2 cellular contexts compared by ENCODE assay signal in genomic region chr1:35470964-35471613, GRCh38.
TF ChIP-seq lines count a peak whose summit lies in the region.

No MANE protein-coding gene starts in this region.

TF ChIP-seq in H1, 55 proteins besides CTCF, POLR2A, EP300 and RAD21:
- TF ChIP-seq JUND (IDR thresholded peaks at IDR 0.05; ENCODE audit: low read length) (0 out of 2 replicates have a peak, but pooled peaks have one; percentile 35), MAFK (IDR thresholded peaks at IDR 0.05; ENCODE audit: low read depth, low read length) (peak; percentile 80), MAX (IDR thresholded peaks at IDR 0.05) (no peak), TAF7 (optimal IDR thresholded peaks at IDR 0.05; ENCODE audit: borderline replicate concordance, low read depth, low read length) (no peak), YY1 (IDR thresholded peaks at IDR 0.05; ENCODE audit: low read depth, low read length) (no peak)
TF ChIP-seq in H1: peak in this region for 2.

TF ChIP-seq in neural cell, 6 proteins besides CTCF, POLR2A, EP300 and RAD21:
- TF ChIP-seq REST (IDR thresholded peaks at IDR 0.05; ENCODE audit: borderline replicate concordance) = no peak
- peak; percentile 41 for TF ChIP-seq POLR2AphosphoS5 (IDR thresholded peaks at IDR 0.05)
TF ChIP-seq in neural cell: peak in this region for 1.
